In genomic region chr6:57250348-57250747, GRCh38 we compare ENCODE assay signal across 26 cellular contexts.
"Had no signal": no experiment of that assay in that cellular context is flagged by ENCODE, and none has a peak within 500 bp of the region (broad histone marks: within the 10 kb centered on the region; RNA-seq: fewer than 3 reads in every experiment).

No MANE protein-coding gene starts in this region.

- H3K27ac ChIP-seq: neutrophil, pancreas, psoas muscle, skin epidermis, spleen, suprapubic skin, testis, transverse colon, upper lobe of right lung had no signal

- ATAC-seq: naive thymus-derived CD8-positive, alpha-beta T cell; pancreas; psoas muscle; right cardiac atrium; sciatic nerve; stimulated activated naive CD8-positive, alpha-beta T cell treated with anti-CD3 and anti-CD28 coated beads, Interleukin-15, Interleukin-2, amounts not matched to agents 100 U/mL and 50 U/mL, for 24 hours; upper lobe of right lung had no signal

- DNase-seq: naive thymus-derived CD8-positive, alpha-beta T cell; nephron progenitor cell; nucleus accumbens; pancreas; psoas muscle; right cardiac atrium; spleen; stimulated activated CD4-positive, alpha-beta T cell treated with anti-CD3 and anti-CD28 coated beads, Interleukin-12 subunit alpha, Interleukin-12 subunit beta, amount 100 ng/mL, for 4 hours; stimulated activated CD4-positive, alpha-beta T cell treated with anti-CD3 and anti-CD28 coated beads, Interleukin-1b, Interleukin-23, amount 100 ng/mL, for 48 hours; stimulated activated CD4-positive, alpha-beta T cell treated with anti-CD3 and anti-CD28 coated beads, Interleukin-4, amount 100 ng/mL, for 1 hour; stimulated activated CD4-positive, alpha-beta T cell treated with anti-CD3 and anti-CD28 coated beads, Interleukin-4, amount 100 ng/mL, for 4 hours; stimulated activated CD8-positive, alpha-beta memory T cell treated with anti-CD3 and anti-CD28 coated beads, Interleukin-4, amount 100 ng/mL, for 48 hours; stimulated activated naive CD4-positive, alpha-beta T cell; stimulated activated naive CD8-positive, alpha-beta T cell treated with anti-CD3 and anti-CD28 coated beads, Interleukin-15, amount 100 ng/mL, for 72 hours; stimulated activated naive CD8-positive, alpha-beta T cell treated with anti-CD3 and anti-CD28 coated beads, Interleukin-15, Interleukin-2, amounts not matched to agents 100 U/mL and 50 U/mL, for 24 hours; substantia nigra; testis; tibial artery; transverse colon; upper lobe of right lung; uterus had no signal

- H3K4me1 ChIP-seq: pancreas, spleen, suprapubic skin, testis, upper lobe of right lung had no signal

- H3K4me3 ChIP-seq: pancreas, psoas muscle, skin epidermis, smooth muscle cell, spleen, suprapubic skin, testis, tibial artery, transverse colon, upper lobe of right lung, uterus had no signal

- H3K27me3 ChIP-seq: neutrophil, pancreas, spleen, suprapubic skin, testis, tibial artery, transverse colon, upper lobe of right lung, uterus had no signal

- H3K4me2 ChIP-seq: smooth muscle cell had no signal

- H3K9me3 ChIP-seq: neutrophil, pancreas, psoas muscle, spleen, suprapubic skin, testis, tibial artery, transverse colon, upper lobe of right lung, uterus had no signal

- H3K36me3 ChIP-seq: neutrophil, pancreas, spleen, suprapubic skin, tibial artery, transverse colon, upper lobe of right lung, uterus had no signal

- FAIRE-seq: pancreas had no signal
